In the genomic region with DNA sequence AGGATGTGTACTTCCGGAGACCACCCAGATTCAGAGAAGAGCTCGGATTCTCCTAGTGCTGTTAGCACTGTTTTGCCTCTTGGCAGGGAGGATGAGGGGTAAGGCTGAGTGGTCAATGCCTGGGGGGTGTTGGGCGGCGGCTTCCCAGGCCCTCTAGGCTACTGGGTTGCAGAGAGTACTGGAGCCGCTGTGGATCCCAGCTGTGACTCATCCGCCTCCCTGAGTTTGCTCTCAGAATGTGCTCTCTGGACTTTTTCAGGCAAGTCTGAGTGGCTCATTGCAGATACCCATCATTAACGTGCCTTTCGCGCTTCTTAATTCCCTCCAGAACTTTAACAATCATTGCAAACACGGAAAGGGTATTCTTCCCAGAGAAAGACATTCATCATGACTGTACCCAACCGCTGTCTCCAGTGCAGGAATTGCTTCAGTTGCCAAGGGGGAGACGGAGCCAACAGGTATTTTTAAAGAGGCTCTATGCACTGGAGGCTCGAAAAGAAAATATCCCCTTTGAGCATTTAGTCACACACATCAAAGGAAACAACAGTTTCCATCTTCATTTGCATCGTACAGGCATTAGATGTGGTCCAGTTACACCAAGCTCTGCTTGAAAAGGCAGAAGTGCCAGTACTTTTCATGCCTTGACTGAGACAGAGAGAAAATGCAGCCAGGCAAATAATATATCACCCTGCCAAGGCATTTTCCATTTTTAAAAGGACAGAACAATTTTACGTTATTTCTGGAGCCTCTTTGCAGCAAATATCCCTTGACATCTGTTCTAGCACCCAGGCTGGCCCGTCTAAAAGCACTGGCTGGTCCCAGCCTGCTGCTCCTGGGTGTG, we compare ENCODE assay signal across 8 cellular contexts. TPM values are rescaled to one million over a fixed set of nuclear protein-coding genes. Genes with fewer than 3 reads are reported as not detected.
A peak's percentile ranks its signal among the peaks of the same experiment; 100 is the strongest.
DNase-seq lines count a peak whose midpoint lies in the region; ATAC-seq and TF ChIP-seq lines count a peak whose summit lies in the region.

No MANE protein-coding gene starts in this region.

- H3K79me2 ChIP-seq in fibroblast of lung (ENCODE audit: control insufficient read depth, insufficient read depth, low read length) = no peaks in the 10 kb centered on the region

- no peaks in the 10 kb centered on the region for H3K27me3 ChIP-seq in Panc1 (ENCODE audit: control insufficient read depth, insufficient read depth, low read length)
- no peaks in the 10 kb centered on the region for H3K27me3 ChIP-seq in fibroblast of lung (ENCODE audit: control insufficient read depth, insufficient read depth, low read length)
- peaks cover 0 to 2% (median 0%) of the 10 kb centered on the region in 3 donors for H3K27me3 ChIP-seq in psoas muscle (ENCODE audit: insufficient read depth in 3 of 3, low read length in 2 of 3)
- peaks cover 0 to 28% of the 10 kb centered on the region in 2 donors for H3K27me3 ChIP-seq in left lung

- H4K20me1 ChIP-seq in fibroblast of lung (ENCODE audit: control insufficient read depth, extremely low read depth, insufficient read depth, low read length) = no peaks in the 10 kb centered on the region

- H3K9ac ChIP-seq in ES-I3 (ENCODE audit: low read depth, low read length) = peak overlapping the region; percentile 5; the same call in 1 of the 2 replicates
- no peak overlapping the region for H3K9ac ChIP-seq in fibroblast of lung (ENCODE audit: insufficient read depth, low read length)

- no peak for DNase-seq in Panc1 (ENCODE audit: low read depth, low spot score)
- DNase-seq in fibroblast of lung (ENCODE audit: low read depth in 2 of 2) = peak; percentile 21 to 57
- DNase-seq in psoas muscle = no peak
- DNase-seq in NCI-H524 treated with DMSO at 0.1 percent for 48 hours (lab: John Stamatoyannopoulos, UW) = no peak
- no peak for DNase-seq in left lung

- H3K9me3 ChIP-seq in ES-I3 (ENCODE audit: control insufficient read depth, insufficient read depth, low read length) (no peaks in the 10 kb centered on the region; the same call in 1 of the 2 replicates), Panc1 (ENCODE audit: control insufficient read depth, insufficient read depth, low read depth, low read length) (no peaks in the 10 kb centered on the region), fibroblast of lung (ENCODE audit: control insufficient read depth, insufficient read depth, low read depth, low read length) (no peaks in the 10 kb centered on the region), psoas muscle (no peaks in the 10 kb centered on the region), left lung (no peaks in the 10 kb centered on the region)

- no peak overlapping the region for H2AFZ ChIP-seq in fibroblast of lung (ENCODE audit: low read length)

- TF ChIP-seq CTCF in Panc1 (IDR thresholded peaks at IDR 0.05) (no peak), fibroblast of lung (conservative IDR thresholded peaks at IDR 0.05 in 1 of 2, IDR thresholded peaks at IDR 0.05 in 1 of 2; ENCODE audit: low read depth in 1 of 2, low read length in 2 of 2) (no peak), psoas muscle (IDR thresholded peaks at IDR 0.05) (no peak), left lung (IDR thresholded peaks at IDR 0.05) (no peak)

- in situ Hi-C loops in Panc1 (cut with HindIII; ENCODE audit: low pct_unique_long_range_greater_than_20kb, low sequenced_read_pairs) = no loop called here

- POLR2A ChIA-PET in Panc1 (lab: Charles Lee) = interaction anchor here (0.6 kb wide), 1 partner anchor 386 kb away, joined by 4 read pairs; no protein-coding TSS in a partner anchor

- H3K36me3 ChIP-seq in ES-I3 (ENCODE audit: insufficient read depth, low read length) (no peaks in the 10 kb centered on the region), Panc1 (ENCODE audit: control insufficient read depth, insufficient read depth, low read length) (no peaks in the 10 kb centered on the region), fibroblast of lung (ENCODE audit: control insufficient read depth, insufficient read depth, low read length) (no peaks in the 10 kb centered on the region), psoas muscle (ENCODE audit: insufficient read depth in 1 of 2, low read depth in 1 of 2) (no peaks in the 10 kb centered on the region), left lung (no peaks in the 10 kb centered on the region)

- H3K4me3 ChIP-seq in Panc1 (ENCODE audit: low read depth in 2 of 2, low read length in 2 of 2) = no peak overlapping the region
- H3K4me3 ChIP-seq in fibroblast of lung (replicated peaks in 1 of 4; ENCODE audit: control extremely low read depth in 1 of 4, insufficient read depth in 1 of 4, low read depth in 3 of 4, low read length in 4 of 4) = no peak overlapping the region
- H3K4me3 ChIP-seq in psoas muscle = no peak overlapping the region
- H3K4me3 ChIP-seq in left lung = no peak overlapping the region

- no TSS peak for BruUV-seq in Panc1 (replicated peaks; lab: Mats Ljungman, UMichigan)

- H3K27ac ChIP-seq in Panc1 (ENCODE audit: low read length) (no peak overlapping the region), fibroblast of lung (ENCODE audit: insufficient read depth, low read length) (no peak overlapping the region), psoas muscle (no peak overlapping the region), left lung (no peak overlapping the region)

- peak overlapping the region; percentile 68 for H3K4me2 ChIP-seq in fibroblast of lung (ENCODE audit: extremely low read depth, insufficient read depth, low read length)

- H3K4me1 ChIP-seq in ES-I3 (ENCODE audit: insufficient read depth, low read length) = peaks cover 21% of the 10 kb centered on the region
- no peaks in the 10 kb centered on the region for H3K4me1 ChIP-seq in Panc1 (ENCODE audit: control insufficient read depth, insufficient read depth, low read length)
- H3K4me1 ChIP-seq in fibroblast of lung (ENCODE audit: control insufficient read depth, extremely low read depth, insufficient read depth, low read length) = no peaks in the 10 kb centered on the region
- H3K4me1 ChIP-seq in psoas muscle = no peaks in the 10 kb centered on the region
- H3K4me1 ChIP-seq in left lung = no peaks in the 10 kb centered on the region

- ATAC-seq in Panc1 (peak; percentile 76; the same call in 1 of the 2 replicates), psoas muscle (peak in 3 of 4 donors; percentile 48 to 62 (median 58)), GM18502 (IDR thresholded peaks at IDR 0.05; ENCODE audit: poor library complexity, unreplicated experiment) (no peak), HG03139 (IDR thresholded peaks at IDR 0.05; ENCODE audit: unreplicated experiment) (no peak), left lung (no peak)

- CTCF ChIA-PET in Panc1 (lab: Charles Lee) = interaction anchor here (0.5 to 0.7 kb wide), 3 partner anchors 24 to 208 kb away, joined by 3 to 6 read pairs (median 4); no protein-coding TSS in a partner anchor

- 18 to 29% (median 19%) methylated on average over 16 of the region's 16 CpGs for WGBS in psoas muscle, 3 donors

- intact Hi-C loops in Panc1 (cut with micrococcal nuclease; ENCODE audit: unreplicated experiment) = no loop called here
- intact Hi-C loops in psoas muscle (cut with DNase I) = no loop called here
- intact Hi-C loops in left lung (cut with DNase I) = no loop called here

RNA-seq across cellular contexts. Expression of gene CAMTA1, which starts 14.3 kb away (rescaled TPM):
- total RNA-seq in Panc1 (2021; ENCODE audit: unreplicated experiment) (82.2 TPM), fibroblast of lung (45.5 and 47.6 TPM in 2 replicates), psoas muscle (10 to 100 TPM; 64.6 to 76.5 (median 66.9) TPM), left lung (10 to 100 TPM; 56.9 to 69.1 TPM)
- polyA plus RNA-seq in Panc1 (2012; ENCODE audit: insufficient read length) = 82.6 TPM
- polyA plus RNA-seq in fibroblast of lung (78.5 and 86.0 TPM in 2 replicates), psoas muscle (100 to 1,000 TPM in 2 of 3 donors, 10 to 100 TPM in 1; 88.3 to 206 (median 130) TPM)
- polyA plus RNA-seq in fibroblast of lung (2012) = 81.7 and 91.3 TPM in 2 replicates
- polyA minus RNA-seq in fibroblast of lung (ENCODE audit: low replicate concordance) = 6.0 and 7.5 TPM in 2 replicates

Comparison
In these comparisons a context has a peak if more than half of its experiments do, and no peak if none do; other contexts are left out.
1. ATAC-seq: peak in Panc1 (single experiment) and psoas muscle (3 of 4); none in GM18502 (single experiment), HG03139 (single experiment) and left lung (single experiment).
2. DNase-seq: peak in fibroblast of lung (2 of 2); none in Panc1 (single experiment), psoas muscle (0 of 2), NCI-H524 treated with DMSO at 0.1 percent for 48 hours (single experiment) and left lung (0 of 2).